Comparison of ENCODE assay signal across 2 cellular contexts in genomic region chr6:168133186-168133585, GRCh38.
TF ChIP-seq lines count a peak whose summit lies in the region.

No MANE protein-coding gene starts in this region.

TF ChIP-seq in IMR-90, 13 proteins besides CTCF, POLR2A, EP300 and RAD21:
- TF ChIP-seq, protein P1, sequence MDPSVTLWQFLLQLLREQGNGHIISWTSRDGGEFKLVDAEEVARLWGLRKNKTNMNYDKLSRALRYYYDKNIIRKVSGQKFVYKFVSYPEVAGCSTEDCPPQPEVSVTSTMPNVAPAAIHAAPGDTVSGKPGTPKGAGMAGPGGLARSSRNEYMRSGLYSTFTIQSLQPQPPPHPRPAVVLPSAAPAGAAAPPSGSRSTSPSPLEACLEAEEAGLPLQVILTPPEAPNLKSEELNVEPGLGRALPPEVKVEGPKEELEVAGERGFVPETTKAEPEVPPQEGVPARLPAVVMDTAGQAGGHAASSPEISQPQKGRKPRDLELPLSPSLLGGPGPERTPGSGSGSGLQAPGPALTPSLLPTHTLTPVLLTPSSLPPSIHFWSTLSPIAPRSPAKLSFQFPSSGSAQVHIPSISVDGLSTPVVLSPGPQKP (IDR thresholded peaks at IDR 0.05; ENCODE audit: borderline replicate concordance, low read depth, low read length), result no peak
- TF ChIP-seq NFE2L2 (IDR thresholded peaks at IDR 0.05; ENCODE audit: low read depth, low read length) (0 out of 2 replicates have a peak, but pooled peaks have one; percentile 0), MAZ (IDR thresholded peaks at IDR 0.05; ENCODE audit: borderline replicate concordance, low read depth, low read length) (no peak)

TF ChIP-seq in H1, 55 proteins besides CTCF, POLR2A, EP300 and RAD21:
- TF ChIP-seq RXRA (IDR thresholded peaks at IDR 0.05; ENCODE audit: insufficient read depth, low read depth, low read length) (no peak), HDAC6 (IDR thresholded peaks at IDR 0.05; ENCODE audit: low read depth, low read length) (no peak), TBP (IDR thresholded peaks at IDR 0.05; ENCODE audit: low read depth, low read length) (no peak), SIX5 (IDR thresholded peaks at IDR 0.05; ENCODE audit: low read depth, low read length) (no peak), MAFK (IDR thresholded peaks at IDR 0.05; ENCODE audit: low read depth, low read length) (no peak), POLR2AphosphoS5 (IDR thresholded peaks at IDR 0.05; ENCODE audit: low read depth, low read length) (no peak), EZH2 (IDR thresholded peaks at IDR 0.05; ENCODE audit: low read depth, low read length, severe bottlenecking) (peak; percentile 4)
